In the genomic region with DNA sequence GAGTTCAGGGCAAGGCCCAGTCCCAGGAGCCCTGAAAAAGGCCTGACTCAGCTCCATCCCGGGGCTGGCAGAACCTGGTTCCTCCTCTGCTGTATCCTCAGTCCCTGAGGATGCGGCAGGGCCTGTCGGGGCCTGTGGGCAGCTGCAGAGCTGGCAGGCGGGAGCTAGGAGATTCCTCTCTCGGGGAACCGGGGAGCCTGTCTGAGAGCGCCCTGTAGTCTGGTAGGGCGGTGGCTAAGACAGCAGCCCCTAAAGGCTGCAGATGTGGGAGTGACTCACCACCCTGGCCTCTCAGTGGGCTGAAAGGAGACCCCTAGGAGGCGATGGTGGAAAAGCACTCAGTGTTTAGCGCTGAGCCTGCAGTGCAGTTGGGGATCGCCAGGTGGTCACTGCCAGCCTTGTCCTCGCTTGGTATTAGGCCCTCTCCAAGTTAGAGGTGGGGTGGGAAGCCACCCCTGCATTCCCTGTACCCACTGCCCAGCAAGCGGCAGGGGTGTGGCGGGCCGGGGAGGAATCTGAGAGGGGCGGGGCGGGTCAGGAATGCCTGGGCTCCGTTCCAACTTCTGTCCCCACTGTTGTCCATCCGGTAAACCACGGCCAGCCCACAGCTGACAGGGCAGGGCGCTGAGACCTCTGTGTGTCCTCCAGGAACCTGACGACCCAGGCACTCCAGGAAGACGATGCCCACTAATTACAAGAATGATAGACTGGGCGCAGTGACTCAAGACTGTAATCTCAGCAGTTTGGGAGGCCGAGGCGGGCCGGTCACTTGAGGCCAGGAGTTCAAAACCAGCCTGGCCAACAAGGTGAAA, we compare ENCODE assay signal across 8 cellular contexts. TPM values are rescaled to one million over a fixed set of nuclear protein-coding genes. Genes with fewer than 3 reads are reported as not detected.
A peak's percentile ranks its signal among the peaks of the same experiment; 100 is the strongest.
DNase-seq lines count a peak whose midpoint lies in the region; ATAC-seq and TF ChIP-seq lines count a peak whose summit lies in the region.

No MANE protein-coding gene starts in this region.

- intact Hi-C loops in heart right ventricle (cut with DNase I) = loop anchor here in 1 of 10 donors (10.0 kb wide), 1 partner anchor 417 kb away; no protein-coding TSS in a partner anchor

- H3K79me1 ChIP-seq in H9 (ENCODE audit: insufficient read depth, low read depth, low read length, poor library complexity, severe bottlenecking) = no peaks in the 10 kb centered on the region

- peak; percentile 91 for DNase-seq in H9
- peak; percentile 91 to 94 for DNase-seq in SJSA1 (ENCODE audit: low read depth in 1 of 2, low spot score in 2 of 2)
- DNase-seq in heart right ventricle = peak in 1 of 2 donors; percentile 28
- DNase-seq in retina = peak; percentile 6
- DNase-seq in T-helper 17 cell = no peak
- DNase-seq in HFFc6 = no peak
- no peak for DNase-seq in anterior cingulate cortex (lab: John Stamatoyannopoulos, UW)

- peak overlapping the region; percentile 82 to 94 (median 85); a peak in 4 of 7 replicates for H3K27ac Mint-ChIP-seq in H9
- no peak overlapping the region for H3K27ac Mint-ChIP-seq in T-helper 17 cell
- H3K27ac Mint-ChIP-seq in HFFc6 = no peak overlapping the region

- H3K27me3 ChIP-seq in H9 (ENCODE audit: insufficient read depth, low read length) (no peaks in the 10 kb centered on the region), SJSA1 (replicated peaks) (no peaks in the 10 kb centered on the region), heart right ventricle (peaks cover 0 to 36% (median 10%) of the 10 kb centered on the region in 7 donors)

- TF ChIP-seq CTCF in H9 (conservative IDR thresholded peaks at IDR 0.05) (peak; percentile 64), heart right ventricle (IDR thresholded peaks at IDR 0.05) (no peak), HFFc6 (IDR thresholded peaks at IDR 0.05) (no peak)

- H3K36me3 Mint-ChIP-seq in H9 (ENCODE audit: insufficient read depth in 1 of 3, low read depth in 3 of 3) (peaks cover 0 to 3% (median 2%) of the 10 kb centered on the region in 3 experiments; a peak in 4 of 7 replicates), T-helper 17 cell (ENCODE audit: low read depth) (peaks cover 3% of the 10 kb centered on the region), HFFc6 (ENCODE audit: low read depth) (no peaks in the 10 kb centered on the region)

- no peak overlapping the region for H2BK120ac ChIP-seq in H9 (ENCODE audit: low read depth, low read length, poor library complexity, severe bottlenecking)

- no peak overlapping the region for H2AFZ ChIP-seq in H9 (ENCODE audit: low read length)

- no peak overlapping the region for H2BK20ac ChIP-seq in H9 (ENCODE audit: low read depth, low read length, poor library complexity, severe bottlenecking)

- peak in 6 of 8 donors; percentile 50 to 77 (median 62) for ATAC-seq in heart right ventricle
- ATAC-seq in T-helper 17 cell = no peak
- ATAC-seq in GM19395 (IDR thresholded peaks at IDR 0.05; ENCODE audit: unreplicated experiment) = no peak

- H3K4me3 ChIP-seq in SJSA1 (no peak overlapping the region), heart right ventricle (no peak overlapping the region)

- no peak overlapping the region for H3K9ac ChIP-seq in H9 (ENCODE audit: extremely low read depth, insufficient read length, low read length)

- no peaks in the 10 kb centered on the region for H3K23me2 ChIP-seq in H9 (ENCODE audit: insufficient read length, low read depth, low read length, poor library complexity, severe bottlenecking)

- H2AK5ac ChIP-seq in H9 (ENCODE audit: insufficient read length, low read length) = no peak overlapping the region

- no peak overlapping the region for H3K4me2 ChIP-seq in H9 (ENCODE audit: insufficient read depth, insufficient read length, low read length)

- no peak overlapping the region for H3K18ac ChIP-seq in H9 (ENCODE audit: insufficient read length, low read depth, low read length)

- H3K4ac ChIP-seq in H9 (ENCODE audit: low read depth, low read length) = no peak overlapping the region

- H2BK12ac ChIP-seq in H9 (ENCODE audit: insufficient read length, low read depth, low read length) = no peak overlapping the region

- H3K9me3 Mint-ChIP-seq in H9 (no peaks in the 10 kb centered on the region), HFFc6 (no peaks in the 10 kb centered on the region)

- no peak overlapping the region for H3T11ph ChIP-seq in H9 (ENCODE audit: low read length)

- H3K27ac ChIP-seq in H9 (ENCODE audit: insufficient read length, low read depth, low read length) = no peak overlapping the region
- peak overlapping the region; percentile 58 for H3K27ac ChIP-seq in SJSA1
- no peak overlapping the region for H3K27ac ChIP-seq in heart right ventricle

- no peak overlapping the region for H3K56ac ChIP-seq in H9 (ENCODE audit: insufficient read length, low read depth, low read length)

- H3K4me3 Mint-ChIP-seq in H9 = no peak overlapping the region
- no peak overlapping the region for H3K4me3 Mint-ChIP-seq in T-helper 17 cell
- H3K4me3 Mint-ChIP-seq in HFFc6 = no peak overlapping the region

- H2BK15ac ChIP-seq in H9 (ENCODE audit: low read depth, low read length) = no peak overlapping the region

- no peaks in the 10 kb centered on the region for H3K79me2 ChIP-seq in H9 (ENCODE audit: insufficient read depth, low read length)

- no peak overlapping the region for H2BK5ac ChIP-seq in H9 (ENCODE audit: insufficient read length, low read length)

- no peak overlapping the region for H4K8ac ChIP-seq in H9 (replicated peaks; ENCODE audit: insufficient read length, low read depth, low read length)

- no peak overlapping the region for H4K91ac ChIP-seq in H9 (ENCODE audit: insufficient read length, low read depth, low read length)

- H3K4me1 Mint-ChIP-seq in H9 = peaks cover 17 to 32% of the 10 kb centered on the region in 2 experiments
- peaks cover 13% of the 10 kb centered on the region for H3K4me1 Mint-ChIP-seq in T-helper 17 cell
- peaks cover 17% of the 10 kb centered on the region for H3K4me1 Mint-ChIP-seq in HFFc6 (ENCODE audit: low read depth)

- H4K20me1 ChIP-seq in H9 (ENCODE audit: control insufficient read depth, insufficient read depth, insufficient read length) = no peaks in the 10 kb centered on the region

- H3K4me1 ChIP-seq in H9 (ENCODE audit: insufficient read depth, low read length) (no peaks in the 10 kb centered on the region), SJSA1 (replicated peaks) (peaks cover 21% of the 10 kb centered on the region), heart right ventricle (peaks cover 0 to 19% (median 0%) of the 10 kb centered on the region in 9 donors)

- no CpG with 5 or more reads among the region's 27 CpGs for WGBS in H9 (ENCODE audit: extremely low coverage, insufficient read length, low lambda C conversion rate)
- 37 to 39% methylated on average over 27 of the region's 27 CpGs for WGBS in heart right ventricle, 2 donors

- H3K36me3 ChIP-seq in SJSA1 (no peaks in the 10 kb centered on the region), heart right ventricle (no peaks in the 10 kb centered on the region)

- no peak overlapping the region for H3K14ac ChIP-seq in H9 (ENCODE audit: insufficient read depth, low read length)

- H3K27me3 Mint-ChIP-seq in H9 (ENCODE audit: low read depth) = no peaks in the 10 kb centered on the region
- peaks cover 25% of the 10 kb centered on the region for H3K27me3 Mint-ChIP-seq in T-helper 17 cell
- peaks cover 28% of the 10 kb centered on the region for H3K27me3 Mint-ChIP-seq in HFFc6 (ENCODE audit: insufficient read depth)

- H4K5ac ChIP-seq in H9 (ENCODE audit: insufficient read length, low read depth, low read length) = no peak overlapping the region

- no peak overlapping the region for H3K23ac ChIP-seq in H9 (ENCODE audit: insufficient read length, low read depth, low read length)

- H3K9me3 ChIP-seq in H9 (ENCODE audit: control insufficient read depth, low read depth, low read length) = no peaks in the 10 kb centered on the region
- no peaks in the 10 kb centered on the region for H3K9me3 ChIP-seq in SJSA1 (replicated peaks)
- H3K9me3 ChIP-seq in heart right ventricle = no peaks in the 10 kb centered on the region
- H3K9me3 ChIP-seq in T-helper 17 cell (ENCODE audit: control insufficient read depth, low read length, poor library complexity, severe bottlenecking) = no peaks in the 10 kb centered on the region

RNA-seq across cellular contexts. Expression of a gene that starts 29.5 kb away (rescaled TPM):
- total RNA-seq in H9 (2021) (202 and 237 TPM in 2 replicates), heart right ventricle (under 1 TPM in 4 of 10 donors, not detected in 6; 0.28 to 0.82 (median 0.42) TPM), T-helper 17 cell (under 1 TPM; 0.44 to 0.47 TPM)
- 0.03 and 0.06 TPM in 2 replicates for total RNA-seq in SJSA1 (2014; rRNA removed; shearing (Covaris generic))
- under 1 TPM in 1 of 2 donors, not detected in 1; 0.01 TPM for polyA plus RNA-seq in heart right ventricle
- 1 to 10 TPM in 1 of 6 experiments, under 1 TPM in 5; 0.24 to 1.4 (median 0.41) TPM for total RNA-seq in HFFc6 (2021; fragmentation: NEBNext Ultra II Directional; extraction: Animal tissue kit (Norgen Biotek cat#: 25700))

Comparison
In these comparisons a context has a peak if more than half of its experiments do, and no peak if none do; other contexts are left out.
1. DNase-seq: peak in H9 (single experiment), SJSA1 (2 of 2) and retina (single experiment); none in T-helper 17 cell (0 of 3), HFFc6 (single experiment) and anterior cingulate cortex (0 of 58).
2. H3K27ac Mint-ChIP-seq: peak in H9 (3 of 3); none in T-helper 17 cell (single experiment) and HFFc6 (single experiment).
3. ATAC-seq: peak in heart right ventricle (6 of 8); none in T-helper 17 cell (single experiment) and GM19395 (single experiment).
4. RNA of a gene that starts 29.5 kb away (total RNA-seq): 202 to 237 TPM in H9; 0.44 to 0.47 TPM in T-helper 17 cell, 0.24 to 1.4 TPM in HFFc6, 0.28 to 0.82 TPM in heart right ventricle and 0.03 to 0.06 TPM in SJSA1; every median in the first group is over 10 times any median in the second.